Comparison of ENCODE assay signal across 8 cellular contexts in the genomic region with DNA sequence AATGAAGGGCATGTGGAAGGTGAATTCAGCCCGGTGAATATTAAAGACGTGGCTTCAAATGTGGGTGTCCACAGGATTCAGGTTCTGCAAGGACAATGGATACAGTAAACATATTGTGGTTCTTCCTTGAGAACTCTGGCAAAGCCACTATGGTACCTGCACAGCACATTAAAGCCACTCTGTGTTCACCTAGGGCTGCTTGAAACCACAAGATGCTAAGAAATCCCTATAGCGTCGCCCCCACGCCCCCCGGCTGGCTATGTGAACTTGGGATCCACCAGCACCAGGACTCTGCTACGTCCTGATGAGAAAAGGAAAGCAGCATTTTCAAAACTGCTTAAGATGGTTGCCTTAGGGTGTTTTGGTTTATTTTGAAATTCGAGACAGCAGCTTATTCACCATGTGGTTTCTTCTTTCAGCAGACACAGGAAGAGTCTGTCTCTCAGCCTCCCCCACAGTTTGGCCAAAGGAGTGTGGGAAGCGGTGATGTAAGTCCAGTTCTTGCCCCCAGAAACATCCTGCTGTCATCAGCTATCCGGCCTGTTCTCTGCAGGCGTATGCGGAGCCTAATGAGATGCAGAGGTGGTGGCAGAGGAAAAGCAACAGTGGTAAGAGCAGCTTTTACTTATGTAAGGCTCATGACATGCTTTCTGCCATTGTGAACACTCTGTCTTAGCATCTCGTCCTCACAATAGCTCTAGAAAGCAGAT.
A peak's percentile ranks its signal among the peaks of the same experiment; 100 is the strongest.
DNase-seq lines count a peak whose midpoint lies in the region; ATAC-seq and TF ChIP-seq lines count a peak whose summit lies in the region.

No MANE protein-coding gene starts in this region.

- H3K27ac ChIP-seq in heart left ventricle = peak overlapping the region; percentile 29 to 96 (median 80)

- no peaks in the 10 kb centered on the region for H3K27me3 ChIP-seq in heart left ventricle

- no peak for TF ChIP-seq CTCF in heart left ventricle (IDR thresholded peaks at IDR 0.05)

- peak; percentile 85 for DNase-seq in SIG-M5 treated with dmso at 0.1 percent for 504 hours (lab: John Stamatoyannopoulos, UW; ENCODE audit: unreplicated experiment)
- peak; percentile 37 to 59 for DNase-seq in activated naive CD4-positive, alpha-beta T cell treated with anti-CD3 and anti-CD28 coated beads, Interleukin-2, amount 50 U/mL, for 72 hours (ENCODE audit: low spot score in 2 of 2)
- peak; percentile 73 to 88 (median 86) for DNase-seq in heart left ventricle
- peak; percentile 100 for DNase-seq in skeletal muscle cell (ENCODE audit: low read depth)
- no peak for DNase-seq in RKO (ENCODE audit: low spot score)
- DNase-seq in NCI-H1694 treated with DMSO at 0.1 percent for 48 hours (lab: John Stamatoyannopoulos, UW) = no peak

- peaks cover 24 to 86% of the 10 kb centered on the region in 2 donors for H3K36me3 Mint-ChIP-seq in activated naive CD4-positive, alpha-beta T cell treated with anti-CD3 and anti-CD28 coated beads, Interleukin-2, amount 50 U/mL, for 72 hours

- no peaks in the 10 kb centered on the region for H3K36me3 ChIP-seq in heart left ventricle

- no peaks in the 10 kb centered on the region for H3K9me3 ChIP-seq in heart left ventricle

- peaks cover 0 to 65% (median 48%) of the 10 kb centered on the region in 12 donors for H3K4me1 ChIP-seq in heart left ventricle

- peaks cover 0 to 15% of the 10 kb centered on the region in 2 donors for H3K9me3 Mint-ChIP-seq in activated naive CD4-positive, alpha-beta T cell treated with anti-CD3 and anti-CD28 coated beads, Interleukin-2, amount 50 U/mL, for 72 hours

- H3K4me3 ChIP-seq in heart left ventricle = peak overlapping the region in 1 of 12 donors; percentile 8
- no peak overlapping the region for H3K4me3 ChIP-seq in skeletal muscle cell (ENCODE audit: low read depth, low read length)

- H3K27ac Mint-ChIP-seq in activated naive CD4-positive, alpha-beta T cell treated with anti-CD3 and anti-CD28 coated beads, Interleukin-2, amount 50 U/mL, for 72 hours = peak overlapping the region; percentile 31 to 52

- TF ChIP-seq POLR2A in heart left ventricle (IDR thresholded peaks at IDR 0.05) = no peak

- 37 to 52% (median 48%) methylated on average over 13 of the region's 13 CpGs for WGBS in heart left ventricle, 4 donors

- intact Hi-C loops in heart left ventricle (cut with DNase I) = no loop called here

- ATAC-seq in GM21529 (IDR thresholded peaks at IDR 0.05; ENCODE audit: unreplicated experiment) (peak; percentile 51), heart left ventricle (peak; percentile 80 to 94 (median 94)), GM18511 (IDR thresholded peaks at IDR 0.05; ENCODE audit: unreplicated experiment) (no peak)
- peak; percentile 70 to 90 for ATAC-seq in activated naive CD4-positive, alpha-beta T cell treated with anti-CD3 and anti-CD28 coated beads, Interleukin-2, amount 50 U/mL, for 72 hours

Comparison
In these comparisons a context has a peak if more than half of its experiments do, and no peak if none do; other contexts are left out.
1. DNase-seq: peak in SIG-M5 treated with dmso at 0.1 percent for 504 hours (single experiment), activated naive CD4-positive, alpha-beta T cell treated with anti-CD3 and anti-CD28 coated beads, Interleukin-2, amount 50 U/mL, for 72 hours (2 of 2), heart left ventricle (5 of 5) and skeletal muscle cell (single experiment); none in RKO (single experiment) and NCI-H1694 treated with DMSO at 0.1 percent for 48 hours (single experiment).